Comparison of ENCODE assay signal across 18 cellular contexts in genomic region chr3:45347329-45348000, GRCh38.
"Had no signal": no experiment of that assay in that cellular context is flagged by ENCODE, and none has a peak within 500 bp of the region (broad histone marks: within the 10 kb centered on the region; RNA-seq: fewer than 3 reads in every experiment).

No MANE protein-coding gene starts in this region.

- DNase-seq: activated CD4-positive, alpha-beta T cell treated with anti-CD3 and anti-CD28 coated beads, Interleukin-2, amount 10 ng/mL, durations not matched to agents 24 days and 14 days; activated CD8-positive, alpha-beta memory T cell treated with anti-CD3 and anti-CD28 coated beads, Interleukin-2, amount 50 U/mL, for 4 hours; activated CD8-positive, alpha-beta T cell treated with anti-CD3 and anti-CD28 coated beads, Interleukin-2, amount 10 ng/mL, durations not matched to agents 7 days and 5 days; activated effector memory CD4-positive, alpha-beta T cell treated with Interleukin-2 at 50 U/mL for 16 hours; activated naive CD4-positive, alpha-beta T cell treated with anti-CD3 and anti-CD28 coated beads, Interleukin-2, amount 50 U/mL, for 16 hours; activated T-cell treated with anti-CD3 and anti-CD28 coated beads, Interleukin-2, amount 50 U/mL, for 4 hours; adrenal gland; dermis blood vessel endothelial cell; effector memory CD4-positive, alpha-beta T cell; esophagus squamous epithelium; foreskin keratinocyte; glutamatergic neuron; stimulated activated naive B cell treated with anti-CD40 and anti-IgM and Interleukin-4, amounts not matched to agents 10 μg/mL and 1 μg/mL and 100 μg/mL, for 72 hours; T-helper 1 cell; T-helper 9 cell; thyroid gland had no signal

- H3K27ac ChIP-seq: adrenal gland, esophagus squamous epithelium, foreskin keratinocyte, thyroid gland had no signal

- H3K27me3 ChIP-seq: esophagus squamous epithelium, thyroid gland had no signal

- ATAC-seq: activated CD8-positive, alpha-beta T cell treated with anti-CD3 and anti-CD28 coated beads, Interleukin-2, amount 10 ng/mL, durations not matched to agents 7 days and 5 days; activated T-cell treated with anti-CD3 and anti-CD28 coated beads, Interleukin-2, amount 50 U/mL, for 4 hours; foreskin keratinocyte; left lobe of liver; stimulated activated naive B cell treated with anti-CD40 and anti-IgM and Interleukin-4, amounts not matched to agents 10 μg/mL and 1 μg/mL and 100 μg/mL, for 72 hours had no signal

- H3K9me3 ChIP-seq: adrenal gland, esophagus squamous epithelium, thyroid gland had no signal

- H3K36me3 ChIP-seq: adrenal gland, esophagus squamous epithelium, thyroid gland had no signal

- H3K4me3 ChIP-seq: adrenal gland, esophagus squamous epithelium, lung, thyroid gland had no signal

- H3K4me1 ChIP-seq: adrenal gland, foreskin keratinocyte, thyroid gland had no signal
